Comparison of ENCODE assay signal across 1 cellular context in the genomic region with DNA sequence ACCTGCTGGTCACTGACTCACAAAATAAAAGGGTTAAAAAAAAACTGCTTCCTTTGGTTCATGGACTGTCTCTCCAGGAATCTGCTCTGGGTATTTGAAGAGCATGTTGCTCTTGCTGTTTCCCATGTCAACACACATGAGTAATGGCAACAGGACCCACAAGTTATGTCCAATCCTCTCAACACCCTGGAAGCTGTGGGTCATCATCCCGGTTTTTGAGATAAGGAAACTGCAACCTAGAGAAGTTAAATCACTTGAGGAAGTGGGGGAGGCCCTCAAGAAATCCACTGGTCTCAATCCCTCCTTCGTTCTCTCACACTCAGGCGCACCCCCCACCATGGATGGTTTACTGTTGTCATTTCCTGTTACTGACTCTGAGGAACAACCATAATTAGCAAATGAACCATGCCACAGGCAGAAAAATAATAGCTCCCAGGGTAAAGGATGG.
TF ChIP-seq lines count a peak whose summit lies in the region.

No MANE protein-coding gene starts in this region.

TF ChIP-seq in K562, 482 proteins besides CTCF, POLR2A, EP300 and RAD21 (continued from another document and continues in another):
- TF ChIP-seq RBM39 (optimal IDR thresholded peaks at IDR 0.05; ENCODE audit: low read depth, low read length) (no peak), EHMT2 (IDR thresholded peaks at IDR 0.05) (peak; percentile 46; the same call in 1 of the 2 replicates), FOXK1 (CRISPR knock-in tag; IDR thresholded peaks at IDR 0.05; ENCODE audit: borderline replicate concordance) (no peak), CHD2 (IDR thresholded peaks at IDR 0.05; ENCODE audit: low read depth, low read length) (no peak), ZNF699 (CRISPR knock-in tag; IDR thresholded peaks at IDR 0.05; ENCODE audit: insufficient replicate concordance) (no peak), MYC (IDR thresholded peaks at IDR 0.05; ENCODE audit: low read depth, low read length) (no peak), MYC (CRISPR knock-in tag; IDR thresholded peaks at IDR 0.05; ENCODE audit: borderline replicate concordance, low read depth) (no peak), ZNF707 (CRISPR knock-in tag; conservative IDR thresholded peaks at IDR 0.05) (no peak), GMEB1 (CRISPR knock-in tag; IDR thresholded peaks at IDR 0.05) (no peak), ZZZ3 (IDR thresholded peaks at IDR 0.05) (no peak), ZNF589 (CRISPR knock-in tag; IDR thresholded peaks at IDR 0.05; ENCODE audit: low read depth) (peak; percentile 35; the same call in 1 of the 2 replicates), ZNF551 (CRISPR knock-in tag; IDR thresholded peaks at IDR 0.05) (no peak), TGIF2 (CRISPR knock-in tag; IDR thresholded peaks at IDR 0.05) (no peak), FOXM1 (IDR thresholded peaks at IDR 0.05; ENCODE audit: low read depth) (no peak), FOXM1 (CRISPR knock-in tag; IDR thresholded peaks at IDR 0.05; ENCODE audit: low read depth) (no peak), PHB2 (IDR thresholded peaks at IDR 0.05; ENCODE audit: low read depth) (no peak), ZC3H8 (IDR thresholded peaks at IDR 0.05) (no peak), NFIX (CRISPR knock-in tag; IDR thresholded peaks at IDR 0.05; ENCODE audit: low read depth) (no peak), ATF7 (IDR thresholded peaks at IDR 0.05) (peak; percentile 68; the same call in 1 of the 2 replicates), COPS2 (conservative IDR thresholded peaks at IDR 0.05) (no peak), HNRNPUL1 (IDR thresholded peaks at IDR 0.05; ENCODE audit: low read length) (no peak), ZNF224 (CRISPR knock-in tag; IDR thresholded peaks at IDR 0.05) (no peak), BRD4 (IDR thresholded peaks at IDR 0.05) (no peak), SMARCE1 (IDR thresholded peaks at IDR 0.05) (peak; percentile 56; the same call in 1 of the 2 replicates), FIP1L1 (IDR thresholded peaks at IDR 0.05; ENCODE audit: low read depth, low read length, poor library complexity, severe bottlenecking) (no peak), CEBPB (tag; IDR thresholded peaks at IDR 0.05) (no peak), HBP1 (CRISPR knock-in tag; IDR thresholded peaks at IDR 0.05) (no peak), ZBTB7A (IDR thresholded peaks at IDR 0.05; ENCODE audit: borderline replicate concordance, control insufficient read depth, low read depth, low read length) (no peak), CREB3L1 (IDR thresholded peaks at IDR 0.05; ENCODE audit: borderline replicate concordance, low read depth) (no peak), NUFIP1 (IDR thresholded peaks at IDR 0.05; ENCODE audit: partially characterized antibody) (no peak), ESRRB (CRISPR knock-in tag; IDR thresholded peaks at IDR 0.05; ENCODE audit: borderline replicate concordance) (no peak), FOXK2 (conservative IDR thresholded peaks at IDR 0.05 in 1 of 2, IDR thresholded peaks at IDR 0.05 in 1 of 2; ENCODE audit: low read depth in 2 of 2) (peak; percentile 82 to 84), JUN (IDR thresholded peaks at IDR 0.05; ENCODE audit: borderline replicate concordance, low read depth, low read length) (peak; percentile 74), JUN (CRISPR knock-in tag; IDR thresholded peaks at IDR 0.05; ENCODE audit: borderline replicate concordance) (no peak), CHD4 (IDR thresholded peaks at IDR 0.05; ENCODE audit: insufficient read depth, insufficient replicate concordance, low read depth, low read length, poor library complexity, severe bottlenecking) (no peak), SRSF3 (IDR thresholded peaks at IDR 0.05; ENCODE audit: insufficient read depth, low read length) (no peak)
- TF ChIP-seq, protein P1, sequence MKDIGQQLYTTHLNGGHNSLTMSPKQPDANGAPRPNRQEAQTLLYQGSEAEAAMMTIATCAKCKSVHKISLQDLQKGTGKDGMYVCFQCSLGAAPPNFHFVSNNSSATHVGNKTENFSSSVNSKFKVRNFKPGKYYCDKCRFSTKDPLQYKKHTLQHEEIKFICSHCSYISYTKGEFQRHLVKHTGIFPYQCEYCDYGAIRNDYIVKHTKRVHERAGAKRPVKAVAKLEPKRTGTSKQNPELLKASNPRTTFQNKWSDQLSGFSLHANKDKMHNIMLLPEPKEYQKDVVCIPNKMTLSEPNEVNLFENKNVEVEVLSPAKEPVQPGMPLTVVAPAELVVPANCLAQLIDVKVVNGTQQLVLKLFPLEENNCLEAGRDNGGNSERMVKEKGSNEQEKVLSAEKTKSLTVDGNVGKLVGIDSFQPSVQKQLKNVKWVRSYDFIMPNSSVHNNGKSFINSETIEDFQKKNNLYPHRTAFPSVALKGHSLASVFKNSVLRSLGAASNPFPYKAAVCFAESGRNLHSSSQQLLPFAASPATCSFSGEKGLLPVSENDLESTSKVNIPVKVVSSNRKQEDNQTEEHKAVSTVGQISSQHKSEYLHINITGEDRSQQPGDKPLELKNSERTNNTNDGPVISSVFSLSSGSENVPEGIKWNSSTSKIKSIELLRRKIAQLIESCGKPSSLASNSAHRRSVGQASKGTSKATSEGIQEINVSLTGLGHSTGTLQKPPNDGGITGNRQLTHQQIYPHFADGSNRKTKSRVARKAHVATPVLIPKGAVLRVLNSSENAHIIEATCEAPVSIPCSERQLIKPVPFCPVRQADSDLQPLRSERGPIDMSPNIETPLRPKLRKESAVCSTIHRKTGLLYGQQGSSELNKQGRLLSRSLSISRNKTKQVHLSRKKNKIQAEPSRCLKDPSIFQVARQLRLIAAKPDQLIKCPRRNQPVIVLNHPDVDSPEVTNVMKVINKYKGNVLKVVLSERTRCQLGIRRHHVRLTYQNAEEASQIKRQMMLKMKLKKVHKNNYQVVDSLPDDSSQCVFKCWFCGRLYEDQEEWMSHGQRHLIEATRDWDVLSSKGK (CRISPR knock-in tag; IDR thresholded peaks at IDR 0.05), result no peak
- TF ChIP-seq, protein P2, sequence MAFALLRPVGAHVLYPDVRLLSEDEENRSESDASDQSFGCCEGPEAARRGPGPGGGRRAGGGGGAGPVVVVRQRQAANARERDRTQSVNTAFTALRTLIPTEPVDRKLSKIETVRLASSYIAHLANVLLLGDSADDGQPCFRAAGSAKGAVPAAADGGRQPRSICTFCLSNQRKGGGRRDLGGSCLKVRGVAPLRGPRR (CRISPR knock-in tag; IDR thresholded peaks at IDR 0.05), result no peak
- TF ChIP-seq, protein P3, sequence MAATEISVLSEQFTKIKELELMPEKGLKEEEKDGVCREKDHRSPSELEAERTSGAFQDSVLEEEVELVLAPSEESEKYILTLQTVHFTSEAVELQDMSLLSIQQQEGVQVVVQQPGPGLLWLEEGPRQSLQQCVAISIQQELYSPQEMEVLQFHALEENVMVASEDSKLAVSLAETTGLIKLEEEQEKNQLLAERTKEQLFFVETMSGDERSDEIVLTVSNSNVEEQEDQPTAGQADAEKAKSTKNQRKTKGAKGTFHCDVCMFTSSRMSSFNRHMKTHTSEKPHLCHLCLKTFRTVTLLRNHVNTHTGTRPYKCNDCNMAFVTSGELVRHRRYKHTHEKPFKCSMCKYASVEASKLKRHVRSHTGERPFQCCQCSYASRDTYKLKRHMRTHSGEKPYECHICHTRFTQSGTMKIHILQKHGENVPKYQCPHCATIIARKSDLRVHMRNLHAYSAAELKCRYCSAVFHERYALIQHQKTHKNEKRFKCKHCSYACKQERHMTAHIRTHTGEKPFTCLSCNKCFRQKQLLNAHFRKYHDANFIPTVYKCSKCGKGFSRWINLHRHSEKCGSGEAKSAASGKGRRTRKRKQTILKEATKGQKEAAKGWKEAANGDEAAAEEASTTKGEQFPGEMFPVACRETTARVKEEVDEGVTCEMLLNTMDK (IDR thresholded peaks at IDR 0.05; ENCODE audit: borderline replicate concordance, insufficient read depth, low read depth, low read length, poor library complexity, severe bottlenecking), result no peak
- TF ChIP-seq, protein P4, sequence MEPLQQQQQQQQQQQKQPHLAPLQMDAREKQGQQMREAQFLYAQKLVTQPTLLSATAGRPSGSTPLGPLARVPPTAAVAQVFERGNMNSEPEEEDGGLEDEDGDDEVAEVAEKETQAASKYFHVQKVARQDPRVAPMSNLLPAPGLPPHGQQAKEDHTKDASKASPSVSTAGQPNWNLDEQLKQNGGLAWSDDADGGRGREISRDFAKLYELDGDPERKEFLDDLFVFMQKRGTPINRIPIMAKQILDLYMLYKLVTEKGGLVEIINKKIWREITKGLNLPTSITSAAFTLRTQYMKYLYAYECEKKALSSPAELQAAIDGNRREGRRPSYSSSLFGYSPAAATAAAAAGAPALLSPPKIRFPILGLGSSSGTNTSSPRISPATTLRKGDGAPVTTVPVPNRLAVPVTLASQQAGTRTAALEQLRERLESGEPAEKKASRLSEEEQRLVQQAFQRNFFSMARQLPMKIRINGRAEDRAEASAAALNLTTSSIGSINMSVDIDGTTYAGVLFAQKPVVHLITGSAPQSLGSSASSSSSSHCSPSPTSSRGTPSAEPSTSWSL (CRISPR knock-in tag; IDR thresholded peaks at IDR 0.05; ENCODE audit: borderline replicate concordance), result no peak
- TF ChIP-seq, protein P5, sequence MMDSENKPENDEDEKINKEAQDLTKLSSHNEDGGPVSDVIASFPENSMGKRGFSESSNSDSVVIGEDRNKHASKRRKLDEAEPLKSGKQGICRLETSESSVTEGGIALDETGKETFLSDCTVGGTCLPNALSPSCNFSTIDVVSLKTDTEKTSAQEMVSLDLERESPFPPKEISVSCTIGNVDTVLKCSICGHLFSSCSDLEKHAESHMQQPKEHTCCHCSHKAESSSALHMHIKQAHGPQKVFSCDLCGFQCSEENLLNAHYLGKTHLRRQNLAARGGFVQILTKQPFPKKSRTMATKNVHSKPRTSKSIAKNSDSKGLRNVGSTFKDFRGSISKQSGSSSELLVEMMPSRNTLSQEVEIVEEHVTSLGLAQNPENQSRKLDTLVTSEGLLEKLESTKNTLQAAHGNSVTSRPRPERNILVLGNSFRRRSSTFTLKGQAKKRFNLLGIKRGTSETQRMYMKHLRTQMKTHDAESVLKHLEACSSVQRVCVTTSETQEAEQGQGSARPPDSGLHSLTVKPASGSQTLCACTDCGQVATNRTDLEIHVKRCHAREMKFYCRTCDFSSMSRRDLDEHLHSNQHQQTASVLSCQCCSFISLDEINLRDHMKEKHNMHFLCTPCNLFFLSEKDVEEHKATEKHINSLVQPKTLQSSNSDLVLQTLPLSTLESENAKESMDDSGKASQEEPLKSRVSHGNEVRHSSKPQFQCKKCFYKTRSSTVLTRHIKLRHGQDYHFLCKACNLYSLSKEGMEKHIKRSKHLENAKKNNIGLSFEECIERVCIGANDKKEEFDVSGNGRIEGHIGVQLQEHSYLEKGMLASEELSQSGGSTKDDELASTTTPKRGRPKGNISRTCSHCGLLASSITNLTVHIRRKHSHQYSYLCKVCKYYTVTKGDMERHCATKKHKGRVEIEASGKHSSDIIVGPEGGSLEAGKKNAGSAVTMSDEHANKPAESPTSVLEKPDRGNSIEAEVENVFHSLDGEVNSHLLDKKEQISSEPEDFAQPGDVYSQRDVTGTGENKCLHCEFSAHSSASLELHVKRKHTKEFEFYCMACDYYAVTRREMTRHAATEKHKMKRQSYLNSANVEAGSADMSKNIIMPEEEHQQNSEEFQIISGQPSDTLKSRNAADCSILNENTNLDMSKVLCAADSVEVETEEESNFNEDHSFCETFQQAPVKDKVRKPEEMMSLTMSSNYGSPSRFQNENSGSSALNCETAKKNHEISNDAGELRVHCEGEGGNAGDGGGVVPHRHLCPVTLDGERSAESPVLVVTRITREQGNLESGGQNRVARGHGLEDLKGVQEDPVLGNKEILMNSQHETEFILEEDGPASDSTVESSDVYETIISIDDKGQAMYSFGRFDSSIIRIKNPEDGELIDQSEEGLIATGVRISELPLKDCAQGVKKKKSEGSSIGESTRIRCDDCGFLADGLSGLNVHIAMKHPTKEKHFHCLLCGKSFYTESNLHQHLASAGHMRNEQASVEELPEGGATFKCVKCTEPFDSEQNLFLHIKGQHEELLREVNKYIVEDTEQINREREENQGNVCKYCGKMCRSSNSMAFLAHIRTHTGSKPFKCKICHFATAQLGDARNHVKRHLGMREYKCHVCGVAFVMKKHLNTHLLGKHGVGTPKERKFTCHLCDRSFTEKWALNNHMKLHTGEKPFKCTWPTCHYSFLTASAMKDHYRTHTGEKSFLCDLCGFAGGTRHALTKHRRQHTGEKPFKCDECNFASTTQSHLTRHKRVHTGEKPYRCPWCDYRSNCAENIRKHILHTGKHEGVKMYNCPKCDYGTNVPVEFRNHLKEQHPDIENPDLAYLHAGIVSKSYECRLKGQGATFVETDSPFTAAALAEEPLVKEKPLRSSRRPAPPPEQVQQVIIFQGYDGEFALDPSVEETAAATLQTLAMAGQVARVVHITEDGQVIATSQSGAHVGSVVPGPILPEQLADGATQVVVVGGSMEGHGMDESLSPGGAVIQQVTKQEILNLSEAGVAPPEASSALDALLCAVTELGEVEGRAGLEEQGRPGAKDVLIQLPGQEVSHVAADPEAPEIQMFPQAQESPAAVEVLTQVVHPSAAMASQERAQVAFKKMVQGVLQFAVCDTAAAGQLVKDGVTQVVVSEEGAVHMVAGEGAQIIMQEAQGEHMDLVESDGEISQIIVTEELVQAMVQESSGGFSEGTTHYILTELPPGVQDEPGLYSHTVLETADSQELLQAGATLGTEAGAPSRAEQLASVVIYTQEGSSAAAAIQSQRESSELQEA (IDR thresholded peaks at IDR 0.05; ENCODE audit: low read depth), result no peak
